17 cellular contexts compared by ENCODE assay signal in the genomic region with DNA sequence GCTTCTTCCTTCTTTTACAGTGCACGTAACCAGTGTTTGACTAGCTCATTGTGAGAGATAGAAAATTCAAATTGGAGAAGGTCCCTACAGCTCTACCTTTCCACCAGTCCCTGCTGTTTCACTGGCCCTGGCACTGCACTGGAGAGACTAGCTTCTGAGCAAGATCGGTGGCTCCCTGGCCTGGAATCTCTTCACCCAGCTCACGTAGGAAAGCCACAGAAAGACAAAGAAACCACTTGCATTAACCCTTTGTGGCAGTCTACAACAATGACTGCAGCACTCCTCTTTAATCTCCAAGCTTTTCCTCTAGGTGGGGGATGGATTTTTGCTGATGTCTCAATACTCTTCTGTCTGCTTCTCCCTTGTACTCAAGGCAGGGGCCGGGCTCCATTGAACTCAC.
DNase-seq lines count a peak whose midpoint lies in the region; ATAC-seq, FAIRE-seq and TF ChIP-seq lines count a peak whose summit lies in the region.
"Had no signal": no experiment of that assay in that cellular context is flagged by ENCODE, and none has a peak within 500 bp of the region (broad histone marks: within the 10 kb centered on the region; RNA-seq: fewer than 3 reads in every experiment).

No MANE protein-coding gene starts in this region.

- no TSS peak for BruUV-seq in GM12878 (replicated peaks; lab: Mats Ljungman, UMichigan)

- H3K36me3 ChIP-seq in DND-41 (ENCODE audit: insufficient read depth, low read length) = peaks cover 83% of the 10 kb centered on the region
- H3K36me3 ChIP-seq in HUES64 (ENCODE audit: insufficient read depth, low read length) = no peaks in the 10 kb centered on the region
- H3K36me3 ChIP-seq in GM12878 (ENCODE audit: control insufficient read depth in 2 of 2, insufficient read depth in 2 of 2, low read length in 1 of 2) = no peaks in the 10 kb centered on the region
- H3K36me3 ChIP-seq in iPS-18a (ENCODE audit: control insufficient read depth, low read depth, low read length) = no peaks in the 10 kb centered on the region
- no peaks in the 10 kb centered on the region for H3K36me3 ChIP-seq in right atrium auricular region

- TF ChIP-seq EP300 in GM12878 (IDR thresholded peaks at IDR 0.05; ENCODE audit: borderline replicate concordance in 1 of 2, control insufficient read depth in 1 of 2, low read depth in 2 of 2, low read length in 2 of 2) = no peak

- in situ Hi-C loops in GM12878 (cut with MboI) = no loop called here

- peaks cover 2% of the 10 kb centered on the region for H3K27me3 Mint-ChIP-seq in activated T-cell treated with anti-CD3 and anti-CD28 coated beads, Interleukin-2, amount 50 U/mL, for 4 hours (ENCODE audit: low read depth)

- POLR2A ChIA-PET in GM12878 (lab: Charles Lee) = no interaction called here

- no peaks in the 10 kb centered on the region for H4K20me1 ChIP-seq in DND-41 (ENCODE audit: insufficient read depth, low read length)
- H4K20me1 ChIP-seq in GM12878 (ENCODE audit: control insufficient read depth, insufficient read depth) = no peaks in the 10 kb centered on the region

- no peaks in the 10 kb centered on the region for H3K9me3 ChIP-seq in DND-41 (ENCODE audit: insufficient read depth, low read length, severe bottlenecking)
- H3K9me3 ChIP-seq in HUES64 (ENCODE audit: insufficient read depth, low read depth, low read length) = no peaks in the 10 kb centered on the region
- no peaks in the 10 kb centered on the region for H3K9me3 ChIP-seq in GM12878 (replicated peaks; ENCODE audit: control insufficient read depth, insufficient read depth, low read length)
- H3K9me3 ChIP-seq in iPS-18a (ENCODE audit: control insufficient read depth, low read depth, low read length) = no peaks in the 10 kb centered on the region
- H3K9me3 ChIP-seq in right atrium auricular region = no peaks in the 10 kb centered on the region

- no peaks in the 10 kb centered on the region for H3K79me2 ChIP-seq in DND-41 (ENCODE audit: insufficient read depth, low read length)
- H3K79me2 ChIP-seq in GM12878 (ENCODE audit: control insufficient read depth, insufficient read depth, low read length) = no peaks in the 10 kb centered on the region

- TF ChIP-seq RAD21 in GM12878 (IDR thresholded peaks at IDR 0.05; ENCODE audit: insufficient read depth, low read depth, low read length) = no peak

- H3K4me1 ChIP-seq in DND-41 (ENCODE audit: insufficient read depth, low read length) (no peaks in the 10 kb centered on the region), HUES64 (ENCODE audit: insufficient read depth, low read length) (peaks cover 30% of the 10 kb centered on the region), GM12878 (ENCODE audit: control insufficient read depth, insufficient read depth, low read length) (peaks cover 17% of the 10 kb centered on the region; the same call in 1 of the 2 replicates), iPS-18a (ENCODE audit: control insufficient read depth, low read depth, low read length) (peaks cover 22% of the 10 kb centered on the region), right atrium auricular region (no peaks in the 10 kb centered on the region)

- no peaks in the 10 kb centered on the region for H3K4me1 Mint-ChIP-seq in activated T-cell treated with anti-CD3 and anti-CD28 coated beads, Interleukin-2, amount 50 U/mL, for 4 hours (ENCODE audit: low read depth)
- H3K4me1 Mint-ChIP-seq: CD14-positive monocyte had no signal

- no peak for DNase-seq in DND-41
- DNase-seq in GM12878 (ENCODE audit: low read depth, low spot score) = no peak
- no peak for DNase-seq in NCI-H128 (lab: John Stamatoyannopoulos, UW; ENCODE audit: unreplicated experiment)
- DNase-seq in activated T-cell treated with anti-CD3 and anti-CD28 coated beads, Interleukin-2, amount 50 U/mL, for 4 hours = no peak
- DNase-seq in right atrium auricular region (ENCODE audit: low spot score) = no peak
- no peak for DNase-seq in T-helper 9 cell
- DNase-seq: DMS79, HCEC 1CT, NCI-H1105 treated with DMSO at 0.1 percent for 48 hours, NCI-H1694 treated with DMSO at 0.1 percent for 48 hours, NCI-H2227 treated with DMSO at 0.1 percent for 48 hours, NCI-H510A treated with DMSO at 0.1 percent for 48 hours had no signal

- H2AFZ ChIP-seq in DND-41 (ENCODE audit: low read depth, low read length) (no peak overlapping the region), GM12878 (ENCODE audit: control insufficient read depth, low read depth, low read length) (0 out of 2 replicates have a peak overlapping the region, but pooled peaks have one; percentile 10)

- H3K27ac ChIP-seq in DND-41 (ENCODE audit: low read length) (no peak overlapping the region), HUES64 (ENCODE audit: low read depth, low read length) (peak overlapping the region; percentile 39; the same call in 1 of the 2 replicates), GM12878 (ENCODE audit: control insufficient read depth, insufficient read depth) (no peak overlapping the region), iPS-18a (ENCODE audit: low read length) (peak overlapping the region; percentile 30), right atrium auricular region (no peak overlapping the region)
- H3K27ac ChIP-seq: 22Rv1 had no signal

- 0 out of 3 replicates have a peak, but pooled peaks have one; percentile 22 for ATAC-seq in DND-41 (ENCODE audit: insufficient read depth, low read depth)
- ATAC-seq in GM12878 = no peak
- no peak for ATAC-seq in activated T-cell treated with anti-CD3 and anti-CD28 coated beads, Interleukin-2, amount 50 U/mL, for 4 hours

- CTCF ChIA-PET in GM12878 (lab: Yijun Ruan, JAX) = interaction anchor here (0.6 to 1.8 kb wide), 2 partner anchors 48 to 715 kb away, joined by 4 read pairs; no protein-coding TSS in a partner anchor

- H3K27me3 ChIP-seq in DND-41 (ENCODE audit: insufficient read depth, low read length, poor library complexity) (no peaks in the 10 kb centered on the region), HUES64 (ENCODE audit: insufficient read depth, low read length) (no peaks in the 10 kb centered on the region), GM12878 (replicated peaks in 1 of 2; ENCODE audit: control insufficient read depth in 2 of 2, insufficient read depth in 2 of 2, low read length in 1 of 2) (no peaks in the 10 kb centered on the region), iPS-18a (ENCODE audit: control insufficient read depth, insufficient read depth, low read length) (no peaks in the 10 kb centered on the region), right atrium auricular region (no peaks in the 10 kb centered on the region)

- no peak overlapping the region for H3K4me3 Mint-ChIP-seq in activated T-cell treated with anti-CD3 and anti-CD28 coated beads, Interleukin-2, amount 50 U/mL, for 4 hours
- H3K4me3 Mint-ChIP-seq: CD14-positive monocyte had no signal

- H3K4me2 ChIP-seq in DND-41 (ENCODE audit: insufficient read depth, low read length) (no peak overlapping the region), GM12878 (ENCODE audit: control insufficient read depth, insufficient read depth) (no peak overlapping the region)

- no peaks in the 10 kb centered on the region for H3K9me3 Mint-ChIP-seq in activated T-cell treated with anti-CD3 and anti-CD28 coated beads, Interleukin-2, amount 50 U/mL, for 4 hours

- RAD21 ChIA-PET in GM12878 (lab: Charles Lee; ENCODE audit: unreplicated experiment) = interaction anchor here (0.8 to 1.6 kb wide), 5 partner anchors 14 to 720 kb away, joined by 3 to 4 read pairs (median 4); a partner anchor contains a TSS

- FAIRE-seq in GM12878 (lab: Jason Lieb, UNC) = no peak
- FAIRE-seq: G401.6 had no signal

- TF ChIP-seq POLR2A in GM12878 (IDR thresholded peaks at IDR 0.05; ENCODE audit: low read depth, low read length) = no peak

- SMC1A ChIA-PET in GM12878 (lab: Charles Lee; ENCODE audit: uncharacterized antibody, unreplicated experiment) = interaction anchor here (0.9 to 6.5 kb wide), 6 partner anchors 8 to 82 kb away, joined by 3 to 64 read pairs (median 15); no protein-coding TSS in a partner anchor

- H3K4me3 ChIP-seq in DND-41 (ENCODE audit: low read depth in 1 of 2, low read length in 2 of 2) (no peak overlapping the region), HUES64 (ENCODE audit: low read length) (no peak overlapping the region), GM12878 (no peak overlapping the region), iPS-18a (ENCODE audit: low read length) (peak overlapping the region; percentile 17), right atrium auricular region (no peak overlapping the region)

- TF ChIP-seq CTCF in DND-41 (IDR thresholded peaks at IDR 0.05; ENCODE audit: borderline replicate concordance, extremely low read depth, low read length, poor library complexity, severe bottlenecking) (no peak), GM12878 (IDR thresholded peaks at IDR 0.05 in 2 of 3, conservative IDR thresholded peaks at IDR 0.05 in 1 of 3; ENCODE audit: control insufficient read depth in 2 of 3, extremely low read depth in 1 of 3, insufficient read depth in 1 of 3, low read depth in 3 of 3, low read length in 3 of 3) (no peak), right atrium auricular region (IDR thresholded peaks at IDR 0.05) (no peak)

- intact Hi-C loops in GM12878 (cut with micrococcal nuclease; ENCODE audit: unreplicated experiment) = loop anchor here (5.0 kb wide), 1 partner anchor 229 kb away; a partner anchor contains a TSS

- H3K9ac ChIP-seq in DND-41 (ENCODE audit: low read depth, low read length) (no peak overlapping the region), HUES64 (ENCODE audit: low read depth, low read length) (no peak overlapping the region), GM12878 (ENCODE audit: control insufficient read depth, insufficient read depth, low read length) (no peak overlapping the region), iPS-18a (ENCODE audit: low read length) (no peak overlapping the region)

- 51% methylated on average over 4 of the region's 4 CpGs for WGBS in HUES64
- 85% methylated on average over 4 of the region's 4 CpGs for WGBS in GM12878 (ENCODE audit: insufficient coverage, insufficient replicate concordance, low lambda C conversion rate, missing lambda C conversion rate)

- no peaks in the 10 kb centered on the region for H3K36me3 Mint-ChIP-seq in activated T-cell treated with anti-CD3 and anti-CD28 coated beads, Interleukin-2, amount 50 U/mL, for 4 hours (ENCODE audit: insufficient read depth)
- H3K36me3 Mint-ChIP-seq: CD14-positive monocyte had no signal

TF ChIP-seq in GM12878, 131 proteins besides CTCF, POLR2A, EP300 and RAD21:
- TF ChIP-seq BCL11A (IDR thresholded peaks at IDR 0.05; ENCODE audit: low read depth, low read length) (no peak), FOXK2 (IDR thresholded peaks at IDR 0.05) (no peak), RAD51 (IDR thresholded peaks at IDR 0.05) (no peak), SREBF1 (IDR thresholded peaks at IDR 0.05; ENCODE audit: low read length) (no peak), FOXM1 (IDR thresholded peaks at IDR 0.05; ENCODE audit: low read depth, low read length) (no peak), IRF4 (IDR thresholded peaks at IDR 0.05; ENCODE audit: low read depth, low read length) (no peak)

Comparison
In these comparisons a context has a peak if more than half of its experiments do, and no peak if none do; other contexts are left out.
1. H3K27ac ChIP-seq: peak in HUES64 (single experiment) and iPS-18a (single experiment); none in DND-41 (single experiment), GM12878 (single experiment) and right atrium auricular region (0 of 2).